8 cellular contexts compared by ENCODE assay signal in the genomic region with DNA sequence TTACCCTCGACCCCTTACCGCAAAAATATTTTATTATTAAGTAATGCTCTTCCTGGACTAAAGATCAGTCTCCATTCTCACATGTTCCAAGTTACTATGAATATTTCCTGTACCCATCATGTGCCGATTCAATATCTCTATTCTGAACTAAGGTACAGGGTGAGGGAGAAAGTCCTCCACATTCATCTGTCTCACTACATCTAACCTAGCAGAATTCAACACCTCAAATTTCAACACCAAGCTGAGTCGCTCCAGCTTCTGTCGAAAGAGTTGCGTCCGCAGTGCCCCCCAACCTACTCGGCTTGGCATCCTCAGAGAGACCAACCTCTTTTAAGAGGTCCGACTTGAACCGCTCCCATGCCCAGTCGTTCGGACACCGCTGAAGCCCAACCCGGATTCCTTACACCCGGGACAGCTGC. TPM values are rescaled to one million over a fixed set of nuclear protein-coding genes. Genes with fewer than 3 reads are reported as not detected.
DNase-seq lines count a peak whose midpoint lies in the region; ATAC-seq and TF ChIP-seq lines count a peak whose summit lies in the region.

No MANE protein-coding gene starts in this region.

- H3K27me3 Mint-ChIP-seq in mesothelial cell of epicardium (ENCODE audit: low read depth): no peaks in the 10 kb centered on the region

- H3K79me2 ChIP-seq in DND-41 (ENCODE audit: insufficient read depth, low read length): peaks cover 96% of the 10 kb centered on the region
- peaks cover 92% of the 10 kb centered on the region for H3K79me2 ChIP-seq in OCI-LY7 (ENCODE audit: insufficient read depth, low read depth, low read length)

- H3K4me1 ChIP-seq in DND-41 (ENCODE audit: insufficient read depth, low read length): peaks cover 48% of the 10 kb centered on the region
- H3K4me1 ChIP-seq in OCI-LY7 (ENCODE audit: insufficient read depth, low read length, poor library complexity, severe bottlenecking): peaks cover 42% of the 10 kb centered on the region
- H3K4me1 ChIP-seq in effector memory CD4-positive, alpha-beta T cell (ENCODE audit: control insufficient read depth, insufficient read depth, low read length, poor library complexity, severe bottlenecking): peaks cover 17% of the 10 kb centered on the region

- H3K9me3 ChIP-seq in DND-41 (ENCODE audit: insufficient read depth, low read length, severe bottlenecking) (no peaks in the 10 kb centered on the region), OCI-LY7 (ENCODE audit: low read length) (peaks cover 19% of the 10 kb centered on the region; the same call in 1 of the 2 replicates)
- no peaks in the 10 kb centered on the region for H3K9me3 ChIP-seq in effector memory CD4-positive, alpha-beta T cell (ENCODE audit: control insufficient read depth, low read length)

- H3K27me3 ChIP-seq in DND-41 (ENCODE audit: insufficient read depth, low read length, poor library complexity): no peaks in the 10 kb centered on the region
- no peaks in the 10 kb centered on the region for H3K27me3 ChIP-seq in effector memory CD4-positive, alpha-beta T cell (replicated peaks; ENCODE audit: control insufficient read depth, insufficient read depth, low read length, poor library complexity, severe bottlenecking)

- H2AFZ ChIP-seq in DND-41 (ENCODE audit: low read depth, low read length) (peak overlapping the region; percentile 98), OCI-LY7 (ENCODE audit: low read length) (peak overlapping the region; percentile 67; the same call in 1 of the 2 replicates)

- CTCF ChIA-PET in OCI-LY7 (lab: Charles Lee; ENCODE audit: unreplicated experiment): no interaction called here

- POLR2A ChIA-PET in OCI-LY7 (lab: Charles Lee): interaction anchor here (1.0 to 2.5 kb wide), 5 partner anchors 14 to 102 kb away, joined by 3 to 9 read pairs (median 4); no protein-coding TSS in a partner anchor

- H3K36me3 ChIP-seq in DND-41 (ENCODE audit: insufficient read depth, low read length) (peaks cover 3% of the 10 kb centered on the region), OCI-LY7 (ENCODE audit: insufficient read depth, low read length) (peaks cover 16% of the 10 kb centered on the region)
- no peaks in the 10 kb centered on the region for H3K36me3 ChIP-seq in effector memory CD4-positive, alpha-beta T cell (ENCODE audit: control insufficient read depth, insufficient read depth, low read length)

- DNase-seq in DND-41: no peak
- peak; percentile 35 for DNase-seq in OCI-LY7 (ENCODE audit: low spot score)
- no peak for DNase-seq in effector memory CD4-positive, alpha-beta T cell
- DNase-seq in mesothelial cell of epicardium (ENCODE audit: low spot score in 2 of 2, unreplicated experiment in 2 of 2): no peak
- no peak for DNase-seq in NCI-H2107 (lab: John Stamatoyannopoulos, UW)
- DNase-seq in NCI-H146 treated with DMSO at 0.1 percent for 48 hours (lab: John Stamatoyannopoulos, UW; ENCODE audit: unreplicated experiment): no peak
- no peak for DNase-seq in NCI-H1092 treated with DMSO at 0.1 percent for 48 hours (lab: John Stamatoyannopoulos, UW)

- H3K9ac ChIP-seq in DND-41 (ENCODE audit: low read depth, low read length): peak overlapping the region; percentile 83

- H3K27ac Mint-ChIP-seq in mesothelial cell of epicardium: peak overlapping the region; percentile 98

- no peaks in the 10 kb centered on the region; the same call in 1 of the 2 replicates for H3K9me2 ChIP-seq in OCI-LY7 (ENCODE audit: insufficient read depth, low read length)

- no peak for TF ChIP-seq CTCF in DND-41 (IDR thresholded peaks at IDR 0.05; ENCODE audit: borderline replicate concordance, extremely low read depth, low read length, poor library complexity, severe bottlenecking)
- no peak for TF ChIP-seq CTCF in OCI-LY7 (conservative IDR thresholded peaks at IDR 0.05; ENCODE audit: low read length)
- TF ChIP-seq CTCF in mesothelial cell of epicardium (IDR thresholded peaks at IDR 0.05; ENCODE audit: unreplicated experiment): no peak

- intact Hi-C loops in OCI-LY7 (cut with micrococcal nuclease; ENCODE audit: unreplicated experiment): loop anchor here (2.0 kb wide), 1 partner anchor 174 kb away; a partner anchor contains a TSS

- no TSS peak for BruUV-seq in OCI-LY7 (replicated peaks; lab: Mats Ljungman, UMichigan)

- no peaks in the 10 kb centered on the region; the same call in 1 of the 2 replicates for H4K20me1 ChIP-seq in DND-41 (ENCODE audit: insufficient read depth, low read length)
- H4K20me1 ChIP-seq in OCI-LY7 (ENCODE audit: insufficient read depth, low read length): peaks cover 16% of the 10 kb centered on the region; the same call in 1 of the 2 replicates

- H3K4me3 ChIP-seq in DND-41 (ENCODE audit: low read depth in 1 of 2, low read length in 2 of 2) (peak overlapping the region; percentile 90 to 98; a peak in 3 of 4 replicates), OCI-LY7 (ENCODE audit: low read depth, low read length, poor library complexity, severe bottlenecking) (peak overlapping the region; percentile 91)
- H3K4me3 ChIP-seq in effector memory CD4-positive, alpha-beta T cell (ENCODE audit: insufficient read depth, low read depth, low read length, poor library complexity, severe bottlenecking): peak overlapping the region; percentile 90

- H3K4me1 Mint-ChIP-seq in mesothelial cell of epicardium: peaks cover 43% of the 10 kb centered on the region

- peaks cover 10% of the 10 kb centered on the region for H3K9me3 Mint-ChIP-seq in mesothelial cell of epicardium

- no peak for ATAC-seq in DND-41 (ENCODE audit: insufficient read depth, low read depth)
- peak; percentile 14 for ATAC-seq in GM21825 (IDR thresholded peaks at IDR 0.05; ENCODE audit: unreplicated experiment)

- H3K36me3 Mint-ChIP-seq in mesothelial cell of epicardium: peaks cover 4% of the 10 kb centered on the region

- H3K27ac ChIP-seq in DND-41 (ENCODE audit: low read length) (peak overlapping the region; percentile 82), OCI-LY7 (ENCODE audit: low read depth, low read length, poor library complexity, severe bottlenecking) (peak overlapping the region; percentile 54)
- peak overlapping the region; percentile 78 for H3K27ac ChIP-seq in effector memory CD4-positive, alpha-beta T cell (ENCODE audit: insufficient read depth, low read length, poor library complexity, severe bottlenecking)

- peak overlapping the region; percentile 98 for H3K4me3 Mint-ChIP-seq in mesothelial cell of epicardium

- H3K4me2 ChIP-seq in DND-41 (ENCODE audit: insufficient read depth, low read length): peak overlapping the region; percentile 86
- H3K4me2 ChIP-seq in OCI-LY7 (ENCODE audit: low read length): peak overlapping the region; percentile 99

RNA-seq across cellular contexts. Expression of a gene that starts 1.0 kb away (rescaled TPM):
- 13.3 and 16.1 TPM in 2 replicates for total RNA-seq in OCI-LY7 (2014; rRNA removed; shearing (Covaris generic))
- total RNA-seq in OCI-LY7 (2022) (29.9 and 33.6 TPM in 2 replicates), mesothelial cell of epicardium (35.6 to 42.7 TPM (median 38.3 TPM) in 3 replicates)

RNA-seq across cellular contexts. Expression of a gene that starts 1.3 kb away (rescaled TPM):
- 16.0 and 20.1 TPM in 2 replicates for total RNA-seq in OCI-LY7 (2014; rRNA removed; shearing (Covaris generic))
- total RNA-seq in OCI-LY7 (2022): 29.5 and 30.0 TPM in 2 replicates
- 25.9 to 29.7 TPM (median 29.2 TPM) in 3 replicates for total RNA-seq in mesothelial cell of epicardium
